1 cellular context compared by ENCODE assay signal in the genomic region with DNA sequence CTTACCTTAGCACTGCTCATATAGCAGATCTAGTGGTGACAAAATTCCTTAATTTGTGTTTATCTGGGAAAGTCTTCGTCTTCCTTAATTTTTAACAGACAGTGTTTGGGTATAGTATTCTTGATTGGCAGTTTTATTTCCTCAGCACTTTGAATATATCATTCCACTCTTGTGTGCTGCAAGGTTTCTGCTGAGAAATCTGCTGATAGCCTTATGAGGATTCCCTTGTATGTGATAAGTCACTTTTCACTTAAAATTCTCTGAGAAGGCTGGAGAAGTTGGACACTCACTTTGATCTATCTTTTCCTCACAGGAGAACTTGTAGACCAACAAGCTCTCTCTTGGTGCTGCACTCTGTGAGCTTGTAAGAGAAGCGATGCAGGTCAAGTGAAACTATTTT.
TF ChIP-seq lines count a peak whose summit lies in the region.

No MANE protein-coding gene starts in this region.

TF ChIP-seq in HCT116, 20 proteins besides CTCF, POLR2A, EP300 and RAD21 (continued from another document):
- TF ChIP-seq EZH2phosphoT487 (IDR thresholded peaks at IDR 0.05; ENCODE audit: borderline replicate concordance) (no peak), POLR2AphosphoS5 (IDR thresholded peaks at IDR 0.05; ENCODE audit: low read depth, low read length) (no peak), ELF1 (IDR thresholded peaks at IDR 0.05; ENCODE audit: borderline replicate concordance, low read depth) (no peak), ZBTB33 (IDR thresholded peaks at IDR 0.05; ENCODE audit: extremely low read depth, insufficient replicate concordance, low read length) (no peak), YY1 (IDR thresholded peaks at IDR 0.05; ENCODE audit: extremely low read depth, insufficient replicate concordance, low read depth, low read length) (no peak)
- TF ChIP-seq, protein P1, sequence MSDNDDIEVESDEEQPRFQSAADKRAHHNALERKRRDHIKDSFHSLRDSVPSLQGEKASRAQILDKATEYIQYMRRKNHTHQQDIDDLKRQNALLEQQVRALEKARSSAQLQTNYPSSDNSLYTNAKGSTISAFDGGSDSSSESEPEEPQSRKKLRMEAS (IDR thresholded peaks at IDR 0.05): no peak
